1 cellular context compared by ENCODE assay signal in the genomic region with DNA sequence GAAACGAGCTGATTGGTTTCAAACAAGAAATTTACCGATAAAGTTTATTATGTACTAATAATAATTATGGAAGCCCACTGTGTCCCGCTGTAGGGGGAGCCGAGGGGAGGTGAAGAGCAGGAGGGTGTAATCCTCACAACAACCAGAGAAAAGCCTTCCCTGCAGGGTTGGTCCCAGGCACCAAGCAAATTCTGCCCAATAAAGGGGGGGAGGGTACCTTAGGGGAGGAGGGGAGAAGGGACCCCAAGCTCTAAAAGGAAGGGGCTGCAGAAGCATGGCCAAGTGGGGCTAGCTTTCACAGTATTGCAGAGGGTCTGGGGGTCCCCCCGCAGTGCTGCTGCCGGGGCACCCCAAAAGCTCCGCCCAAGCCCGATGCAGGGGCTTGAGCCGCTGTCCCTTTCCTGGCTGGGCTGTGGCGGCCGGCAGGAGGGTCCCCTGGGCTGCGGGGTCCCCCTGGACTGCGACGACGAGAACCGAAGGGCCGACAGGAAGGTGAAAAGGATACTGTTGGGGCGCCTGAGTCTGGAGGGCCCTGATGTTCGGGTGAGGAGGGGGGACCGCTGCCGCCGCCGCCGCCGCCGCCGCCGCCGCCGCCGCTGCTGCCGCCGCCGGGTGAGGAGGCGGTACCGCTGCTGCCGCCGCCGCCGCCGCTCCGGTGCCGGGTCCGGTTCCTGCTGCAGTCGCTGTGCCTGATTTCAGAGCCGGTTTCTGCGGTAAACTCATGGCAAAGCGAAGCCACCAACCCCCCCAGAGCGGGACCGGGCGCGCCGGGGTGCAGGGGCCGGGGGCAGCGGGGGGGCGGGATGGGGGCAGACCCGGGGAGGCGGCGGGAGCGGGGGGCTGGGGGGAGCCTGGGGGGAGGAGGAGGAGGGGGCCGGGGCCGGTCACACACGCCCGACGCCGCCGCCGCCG.
TF ChIP-seq lines count a peak whose summit lies in the region.

No MANE protein-coding gene starts in this region.

TF ChIP-seq in K562, 482 proteins besides CTCF, POLR2A, EP300 and RAD21 (continued from another document and continues in another):
- TF ChIP-seq, protein P1, sequence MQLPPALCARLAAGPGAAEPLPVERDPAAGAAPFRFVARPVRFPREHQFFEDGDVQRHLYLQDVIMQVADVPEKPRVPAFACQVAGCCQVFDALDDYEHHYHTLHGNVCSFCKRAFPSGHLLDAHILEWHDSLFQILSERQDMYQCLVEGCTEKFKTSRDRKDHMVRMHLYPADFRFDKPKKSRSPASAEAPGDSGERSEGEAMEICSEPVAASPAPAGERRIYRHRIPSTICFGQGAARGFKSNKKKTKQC (CRISPR knock-in tag; IDR thresholded peaks at IDR 0.05): no peak
- TF ChIP-seq ZBTB40 (IDR thresholded peaks at IDR 0.05) (peak; percentile 68; the same call in 1 of the 2 replicates), ZBTB40 (CRISPR knock-in tag; IDR thresholded peaks at IDR 0.05) (no peak), FIP1L1 (IDR thresholded peaks at IDR 0.05; ENCODE audit: low read depth, low read length, poor library complexity, severe bottlenecking) (no peak), LCOR (CRISPR knock-in tag; IDR thresholded peaks at IDR 0.05) (0 out of 2 replicates have a peak, but pooled peaks have one; percentile 10), NBN (IDR thresholded peaks at IDR 0.05; ENCODE audit: low read depth) (0 out of 2 replicates have a peak, but pooled peaks have one; percentile 2), GATAD2A (IDR thresholded peaks at IDR 0.05) (0 out of 2 replicates have a peak, but pooled peaks have one; percentile 19), HMGN3 (IDR thresholded peaks at IDR 0.05; ENCODE audit: borderline replicate concordance, extremely low read depth, insufficient read length, low read depth, low read length) (peak; percentile 27), ARID4B (CRISPR knock-in tag; IDR thresholded peaks at IDR 0.05) (peak; percentile 42; the same call in 1 of the 2 replicates), SMAD4 (CRISPR knock-in tag; conservative IDR thresholded peaks at IDR 0.05) (peak; percentile 12; the same call in 1 of the 2 replicates), RB1 (IDR thresholded peaks at IDR 0.05; ENCODE audit: low read depth) (peak; percentile 76), HDAC2 (IDR thresholded peaks at IDR 0.05) (0 out of 2 replicates have a peak, but pooled peaks have one; percentile 59), ETV6 (IDR thresholded peaks at IDR 0.05; ENCODE audit: borderline replicate concordance in 1 of 2, low read depth in 2 of 2, low read length in 1 of 2) (0 out of 4 replicates have a peak, but pooled peaks of 1 of the 2 experiments have one; percentile 39), ETV6 (CRISPR knock-in tag; IDR thresholded peaks at IDR 0.05; ENCODE audit: borderline replicate concordance) (no peak), E2F6 (IDR thresholded peaks at IDR 0.05; ENCODE audit: borderline replicate concordance in 1 of 2, extremely low read depth in 1 of 2, insufficient read depth in 1 of 2, insufficient read length in 1 of 2, low read depth in 1 of 2, low read length in 1 of 2, poor library complexity in 1 of 2, severe bottlenecking in 1 of 2) (no peak), MAZ (CRISPR knock-in tag; conservative IDR thresholded peaks at IDR 0.05 in 1 of 2, IDR thresholded peaks at IDR 0.05 in 1 of 2) (peak; percentile 57 to 60; a peak in 3 of 4 replicates), GATAD2B (IDR thresholded peaks at IDR 0.05; ENCODE audit: borderline replicate concordance) (peak; percentile 40; the same call in 1 of the 2 replicates), ATF7 (IDR thresholded peaks at IDR 0.05) (peak; percentile 21; the same call in 1 of the 2 replicates), BRD4 (IDR thresholded peaks at IDR 0.05) (peak; percentile 39; the same call in 1 of the 2 replicates), CREB5 (CRISPR knock-in tag; IDR thresholded peaks at IDR 0.05) (no peak)
- TF ChIP-seq, protein P2, sequence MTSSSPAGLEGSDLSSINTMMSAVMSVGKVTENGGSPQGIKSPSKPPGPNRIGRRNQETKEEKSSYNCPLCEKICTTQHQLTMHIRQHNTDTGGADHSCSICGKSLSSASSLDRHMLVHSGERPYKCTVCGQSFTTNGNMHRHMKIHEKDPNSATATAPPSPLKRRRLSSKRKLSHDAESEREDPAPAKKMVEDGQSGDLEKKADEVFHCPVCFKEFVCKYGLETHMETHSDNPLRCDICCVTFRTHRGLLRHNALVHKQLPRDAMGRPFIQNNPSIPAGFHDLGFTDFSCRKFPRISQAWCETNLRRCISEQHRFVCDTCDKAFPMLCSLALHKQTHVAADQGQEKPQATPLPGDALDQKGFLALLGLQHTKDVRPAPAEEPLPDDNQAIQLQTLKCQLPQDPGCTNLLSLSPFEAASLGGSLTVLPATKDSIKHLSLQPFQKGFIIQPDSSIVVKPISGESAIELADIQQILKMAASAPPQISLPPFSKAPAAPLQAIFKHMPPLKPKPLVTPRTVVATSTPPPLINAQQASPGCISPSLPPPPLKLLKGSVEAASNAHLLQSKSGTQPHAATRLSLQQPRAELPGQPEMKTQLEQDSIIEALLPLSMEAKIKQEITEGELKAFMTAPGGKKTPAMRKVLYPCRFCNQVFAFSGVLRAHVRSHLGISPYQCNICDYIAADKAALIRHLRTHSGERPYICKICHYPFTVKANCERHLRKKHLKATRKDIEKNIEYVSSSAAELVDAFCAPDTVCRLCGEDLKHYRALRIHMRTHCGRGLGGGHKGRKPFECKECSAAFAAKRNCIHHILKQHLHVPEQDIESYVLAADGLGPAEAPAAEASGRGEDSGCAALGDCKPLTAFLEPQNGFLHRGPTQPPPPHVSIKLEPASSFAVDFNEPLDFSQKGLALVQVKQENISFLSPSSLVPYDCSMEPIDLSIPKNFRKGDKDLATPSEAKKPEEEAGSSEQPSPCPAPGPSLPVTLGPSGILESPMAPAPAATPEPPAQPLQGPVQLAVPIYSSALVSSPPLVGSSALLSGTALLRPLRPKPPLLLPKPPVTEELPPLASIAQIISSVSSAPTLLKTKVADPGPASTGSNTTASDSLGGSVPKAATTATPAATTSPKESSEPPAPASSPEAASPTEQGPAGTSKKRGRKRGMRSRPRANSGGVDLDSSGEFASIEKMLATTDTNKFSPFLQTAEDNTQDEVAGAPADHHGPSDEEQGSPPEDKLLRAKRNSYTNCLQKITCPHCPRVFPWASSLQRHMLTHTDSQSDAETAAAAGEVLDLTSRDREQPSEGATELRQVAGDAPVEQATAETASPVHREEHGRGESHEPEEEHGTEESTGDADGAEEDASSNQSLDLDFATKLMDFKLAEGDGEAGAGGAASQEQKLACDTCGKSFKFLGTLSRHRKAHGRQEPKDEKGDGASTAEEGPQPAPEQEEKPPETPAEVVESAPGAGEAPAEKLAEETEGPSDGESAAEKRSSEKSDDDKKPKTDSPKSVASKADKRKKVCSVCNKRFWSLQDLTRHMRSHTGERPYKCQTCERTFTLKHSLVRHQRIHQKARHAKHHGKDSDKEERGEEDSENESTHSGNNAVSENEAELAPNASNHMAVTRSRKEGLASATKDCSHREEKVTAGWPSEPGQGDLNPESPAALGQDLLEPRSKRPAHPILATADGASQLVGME (CRISPR knock-in tag; IDR thresholded peaks at IDR 0.05): peak; percentile 26; the same call in 1 of the 2 replicates
